In the genomic region with DNA sequence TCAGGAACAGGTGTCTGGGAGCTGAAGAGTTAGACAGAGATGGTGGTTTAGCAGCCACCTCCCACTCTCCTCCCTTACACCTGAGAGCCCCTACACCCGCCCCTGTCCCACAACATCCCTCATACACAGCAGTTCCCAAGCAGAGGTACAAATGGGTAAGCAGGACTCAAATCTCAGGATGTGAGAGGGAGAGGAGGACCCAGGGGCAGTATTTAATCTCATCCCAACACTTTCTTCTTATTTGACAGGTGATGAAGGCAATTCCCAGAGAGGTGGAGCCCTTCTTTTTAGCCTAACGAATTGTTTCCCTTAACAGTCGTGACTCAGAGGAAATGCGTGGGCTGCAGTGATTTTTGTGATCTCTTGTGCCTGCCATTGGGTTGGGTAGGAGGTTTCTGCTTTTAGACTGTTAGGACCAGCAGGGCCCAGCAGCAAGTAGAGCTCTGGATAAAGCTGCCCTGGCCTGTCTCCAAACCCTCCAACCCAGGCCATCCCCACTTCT, we compare ENCODE assay signal across 9 cellular contexts.
DNase-seq lines count a peak whose midpoint lies in the region; ATAC-seq and TF ChIP-seq lines count a peak whose summit lies in the region.
"Had no signal": no experiment of that assay in that cellular context is flagged by ENCODE, and none has a peak within 500 bp of the region (broad histone marks: within the 10 kb centered on the region; RNA-seq: fewer than 3 reads in every experiment).

No MANE protein-coding gene starts in this region.

- peaks cover 31% of the 10 kb centered on the region for H3K4me1 Mint-ChIP-seq in activated CD4-positive, alpha-beta memory T cell treated with anti-CD3 and anti-CD28 coated beads for 36 hours (ENCODE audit: low read depth)
- peaks cover 9% of the 10 kb centered on the region for H3K4me1 Mint-ChIP-seq in activated CD4-positive, alpha-beta memory T cell treated with anti-CD3 and anti-CD28 coated beads, Interleukin-2, amount 10 ng/mL, durations not matched to agents 7 days and 5 days

- no peak overlapping the region for H3K4me3 Mint-ChIP-seq in activated CD4-positive, alpha-beta memory T cell treated with anti-CD3 and anti-CD28 coated beads for 36 hours
- no peak overlapping the region for H3K4me3 Mint-ChIP-seq in activated CD4-positive, alpha-beta memory T cell treated with anti-CD3 and anti-CD28 coated beads, Interleukin-2, amount 10 ng/mL, durations not matched to agents 7 days and 5 days

- ATAC-seq in GM18511 (IDR thresholded peaks at IDR 0.05; ENCODE audit: unreplicated experiment): no peak

- H3K36me3 Mint-ChIP-seq in activated CD4-positive, alpha-beta memory T cell treated with anti-CD3 and anti-CD28 coated beads for 36 hours: no peaks in the 10 kb centered on the region
- H3K36me3 Mint-ChIP-seq in activated CD4-positive, alpha-beta memory T cell treated with anti-CD3 and anti-CD28 coated beads, Interleukin-2, amount 10 ng/mL, durations not matched to agents 7 days and 5 days (ENCODE audit: low read depth): no peaks in the 10 kb centered on the region
- H3K36me3 Mint-ChIP-seq: T-cell had no signal

- TF ChIP-seq CTCF in foreskin fibroblast (IDR thresholded peaks at IDR 0.05; ENCODE audit: low read depth, low read length): no peak

- POLR2A ChIA-PET in activated CD4-positive, alpha-beta memory T cell treated with anti-CD3 and anti-CD28 coated beads for 36 hours (lab: Charles Lee): interaction anchor here (1.1 kb wide), 1 partner anchor 10 kb away, joined by 5 read pairs; no protein-coding TSS in a partner anchor
- POLR2A ChIA-PET in activated CD4-positive, alpha-beta memory T cell treated with anti-CD3 and anti-CD28 coated beads, Interleukin-2, amount 10 ng/mL, durations not matched to agents 7 days and 5 days (lab: Charles Lee): interaction anchor here (0.7 kb wide), 1 partner anchor 358 kb away, joined by 3 read pairs; no protein-coding TSS in a partner anchor

- CTCF ChIA-PET in activated CD4-positive, alpha-beta memory T cell treated with anti-CD3 and anti-CD28 coated beads for 36 hours (lab: Charles Lee): interaction anchor here (0.6 to 2.7 kb wide), 2 partner anchors 11 to 363 kb away, joined by 3 to 14 read pairs; no protein-coding TSS in a partner anchor
- CTCF ChIA-PET in activated CD4-positive, alpha-beta memory T cell treated with anti-CD3 and anti-CD28 coated beads, Interleukin-2, amount 10 ng/mL, durations not matched to agents 7 days and 5 days (lab: Charles Lee): no interaction called here

- H3K27me3 Mint-ChIP-seq in activated CD4-positive, alpha-beta memory T cell treated with anti-CD3 and anti-CD28 coated beads for 36 hours: peaks cover 22% of the 10 kb centered on the region
- peaks cover 13% of the 10 kb centered on the region for H3K27me3 Mint-ChIP-seq in activated CD4-positive, alpha-beta memory T cell treated with anti-CD3 and anti-CD28 coated beads, Interleukin-2, amount 10 ng/mL, durations not matched to agents 7 days and 5 days

- DNase-seq in activated CD4-positive, alpha-beta memory T cell treated with anti-CD3 and anti-CD28 coated beads for 36 hours: peak; percentile 80
- DNase-seq in activated CD4-positive, alpha-beta memory T cell treated with anti-CD3 and anti-CD28 coated beads, Interleukin-2, amount 10 ng/mL, durations not matched to agents 7 days and 5 days: no peak
- DNase-seq in activated CD8-positive, alpha-beta memory T cell treated with anti-CD3 and anti-CD28 coated beads, Interleukin-2, amount 50 U/mL, for 24 hours (ENCODE audit: extremely low read depth): peak; percentile 35
- DNase-seq in foreskin fibroblast (peak; percentile 9 to 16), NCI-H1694 (lab: John Stamatoyannopoulos, UW) (no peak), NCI-H146 (lab: John Stamatoyannopoulos, UW) (no peak)
- peak; percentile 77 for DNase-seq in stimulated activated CD8-positive, alpha-beta memory T cell treated with anti-CD3 and anti-CD28 coated beads, Interleukin-4, amount 100 ng/mL, for 48 hours
- DNase-seq: T-cell had no signal

- H3K9me3 Mint-ChIP-seq in activated CD4-positive, alpha-beta memory T cell treated with anti-CD3 and anti-CD28 coated beads for 36 hours: no peaks in the 10 kb centered on the region
- H3K9me3 Mint-ChIP-seq in activated CD4-positive, alpha-beta memory T cell treated with anti-CD3 and anti-CD28 coated beads, Interleukin-2, amount 10 ng/mL, durations not matched to agents 7 days and 5 days: no peaks in the 10 kb centered on the region
- H3K9me3 Mint-ChIP-seq: T-cell had no signal

- no peak overlapping the region for H3K27ac Mint-ChIP-seq in activated CD4-positive, alpha-beta memory T cell treated with anti-CD3 and anti-CD28 coated beads for 36 hours
- H3K27ac Mint-ChIP-seq in activated CD4-positive, alpha-beta memory T cell treated with anti-CD3 and anti-CD28 coated beads, Interleukin-2, amount 10 ng/mL, durations not matched to agents 7 days and 5 days: no peak overlapping the region

- intact Hi-C loops in activated CD4-positive, alpha-beta memory T cell treated with anti-CD3 and anti-CD28 coated beads for 36 hours (cut with micrococcal nuclease): loop anchor here (2.0 to 10.0 kb wide), 3 partner anchors 291 to 1421 kb away; no protein-coding TSS in a partner anchor

- H3K4me3 ChIP-seq in foreskin fibroblast (ENCODE audit: low read depth in 1 of 2, low read length in 2 of 2): no peak overlapping the region

Comparison
In these comparisons a context has a peak if more than half of its experiments do, and no peak if none do; other contexts are left out.
1. DNase-seq: peak in activated CD4-positive, alpha-beta memory T cell treated with anti-CD3 and anti-CD28 coated beads for 36 hours (single experiment), activated CD8-positive, alpha-beta memory T cell treated with anti-CD3 and anti-CD28 coated beads, Interleukin-2, amount 50 U/mL, for 24 hours (single experiment), foreskin fibroblast (2 of 2) and stimulated activated CD8-positive, alpha-beta memory T cell treated with anti-CD3 and anti-CD28 coated beads, Interleukin-4, amount 100 ng/mL, for 48 hours (single experiment); none in activated CD4-positive, alpha-beta memory T cell treated with anti-CD3 and anti-CD28 coated beads, Interleukin-2, amount 10 ng/mL, durations not matched to agents 7 days and 5 days (single experiment), NCI-H1694 (single experiment) and NCI-H146 (single experiment).